Comparison of ENCODE assay signal across 18 cellular contexts in the genomic region with DNA sequence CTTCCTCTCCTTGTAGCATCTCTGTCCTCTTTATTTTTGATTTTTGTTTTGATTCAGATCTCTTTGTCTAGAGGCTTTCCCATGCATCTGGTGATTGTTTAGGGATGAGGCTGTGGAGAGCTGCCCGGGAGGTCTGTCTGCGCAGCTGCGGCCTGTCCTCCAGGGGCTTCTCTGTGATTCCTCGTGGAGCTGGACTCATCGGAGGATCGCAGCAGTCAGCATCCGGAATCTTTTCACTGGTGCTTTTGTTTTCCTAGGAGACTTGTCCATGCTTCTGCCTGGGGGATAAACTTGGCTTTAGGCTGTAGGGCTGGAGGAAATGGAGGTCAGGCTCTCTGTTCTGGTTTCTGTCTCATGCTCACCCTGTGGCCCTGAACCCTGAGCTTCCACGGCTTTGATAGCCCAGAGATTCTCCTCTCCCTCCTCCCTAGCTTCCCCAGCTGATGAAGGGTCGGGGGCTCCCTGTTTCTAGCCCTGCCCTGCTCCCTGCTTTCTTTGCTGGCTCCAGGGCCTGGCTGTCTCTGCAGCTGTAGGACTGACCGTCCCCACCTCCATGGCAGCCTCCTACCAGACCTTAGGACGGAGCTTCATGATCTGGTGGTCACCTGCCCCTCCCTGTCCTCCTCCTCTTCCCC. TPM values are rescaled to one million over a fixed set of nuclear protein-coding genes. Genes with fewer than 3 reads are reported as not detected.
DNase-seq lines count a peak whose midpoint lies in the region; ATAC-seq, FAIRE-seq and TF ChIP-seq lines count a peak whose summit lies in the region.
"Had no signal": no experiment of that assay in that cellular context is flagged by ENCODE, and none has a peak within 500 bp of the region (broad histone marks: within the 10 kb centered on the region; RNA-seq: fewer than 3 reads in every experiment).

No MANE protein-coding gene starts in this region.

- DNase-seq in NCI-H69 (lab: John Stamatoyannopoulos, UW) (peak; percentile 20), caudate nucleus (lab: John Stamatoyannopoulos, UW) (no peak), left ventricle myocardium inferior (peak; percentile 56), psoas muscle (no peak), H54 (ENCODE audit: insufficient read length, low spot score) (no peak)
- no peak for DNase-seq in T-helper 2 cell treated with Interferon-gamma antibody and Interleukin-4, amounts not matched to agents 5 μg/mL and 100 μg/mL, for 36 hours (ENCODE audit: low spot score)
- DNase-seq: activated CD4-positive, CD25-positive, alpha-beta regulatory T cell; CD8-positive, alpha-beta T cell; NCI-H187 treated with DMSO at 0.1 percent for 48 hours; NCI-H524 treated with DMSO at 0.1 percent for 48 hours; stimulated activated naive CD4-positive, alpha-beta T cell; T-helper 1 cell had no signal

- H3K4me1 ChIP-seq in left ventricle myocardium inferior, result peaks cover 55% of the 10 kb centered on the region
- H3K4me1 ChIP-seq in psoas muscle, result peaks cover 13% of the 10 kb centered on the region
- H3K4me1 ChIP-seq: Peyer's patch had no signal

- 68 to 75% (median 73%) methylated on average over 11 of the region's 11 CpGs for WGBS in psoas muscle, 3 donors

- H3K36me3 ChIP-seq in left ventricle myocardium inferior (peaks cover 19% of the 10 kb centered on the region), psoas muscle (ENCODE audit: insufficient read depth in 1 of 2, low read depth in 1 of 2) (peaks cover 3 to 41% of the 10 kb centered on the region in 2 donors)
- H3K36me3 ChIP-seq: HAP-1, Peyer's patch had no signal

- ATAC-seq in psoas muscle (peak in 1 of 4 donors; percentile 34), HG03045 (IDR thresholded peaks at IDR 0.05; ENCODE audit: unreplicated experiment) (no peak), HG03159 (IDR thresholded peaks at IDR 0.05; ENCODE audit: unreplicated experiment) (no peak)
- ATAC-seq: CD8-positive, alpha-beta T cell had no signal

- H3K4me3 Mint-ChIP-seq in T-helper 2 cell treated with Interferon-gamma antibody and Interleukin-4, amounts not matched to agents 5 μg/mL and 100 μg/mL, for 36 hours, result no peak overlapping the region
- H3K4me3 Mint-ChIP-seq: CD8-positive, alpha-beta T cell had no signal

- peak overlapping the region; percentile 14 for H3K4me3 ChIP-seq in left ventricle myocardium inferior
- H3K4me3 ChIP-seq in psoas muscle, result no peak overlapping the region
- H3K4me3 ChIP-seq: HAP-1, Peyer's patch, smooth muscle cell, vagina had no signal

- TF ChIP-seq CTCF in left ventricle myocardium inferior (IDR thresholded peaks at IDR 0.05; ENCODE audit: borderline replicate concordance) (peak; percentile 34), psoas muscle (IDR thresholded peaks at IDR 0.05) (no peak)

- no peak for TF ChIP-seq POLR2A in H54 (IDR thresholded peaks at IDR 0.05; ENCODE audit: low read depth, low read length)

- H3K9me3 Mint-ChIP-seq in T-helper 2 cell treated with Interferon-gamma antibody and Interleukin-4, amounts not matched to agents 5 μg/mL and 100 μg/mL, for 36 hours, result no peaks in the 10 kb centered on the region
- H3K9me3 Mint-ChIP-seq: CD8-positive, alpha-beta T cell had no signal

- no peaks in the 10 kb centered on the region for H3K9me3 ChIP-seq in left ventricle myocardium inferior (replicated peaks)
- H3K9me3 ChIP-seq in psoas muscle, result no peaks in the 10 kb centered on the region
- H3K9me3 ChIP-seq: HAP-1, Peyer's patch, vagina had no signal

- H3K36me3 Mint-ChIP-seq in T-helper 2 cell treated with Interferon-gamma antibody and Interleukin-4, amounts not matched to agents 5 μg/mL and 100 μg/mL, for 36 hours (ENCODE audit: low read depth), result no peaks in the 10 kb centered on the region
- H3K36me3 Mint-ChIP-seq: CD8-positive, alpha-beta T cell had no signal

- peaks cover 2% of the 10 kb centered on the region for H3K27me3 Mint-ChIP-seq in T-helper 2 cell treated with Interferon-gamma antibody and Interleukin-4, amounts not matched to agents 5 μg/mL and 100 μg/mL, for 36 hours (ENCODE audit: low read depth)

- no peaks in the 10 kb centered on the region for H3K27me3 ChIP-seq in left ventricle myocardium inferior (ENCODE audit: low read depth)
- H3K27me3 ChIP-seq in psoas muscle (ENCODE audit: insufficient read depth in 3 of 3, low read length in 2 of 3), result no peaks in the 10 kb centered on the region
- H3K27me3 ChIP-seq: Peyer's patch, vagina had no signal

- no peak for FAIRE-seq in H54 (lab: Jason Lieb, UNC)

- H3K4me1 Mint-ChIP-seq in T-helper 2 cell treated with Interferon-gamma antibody and Interleukin-4, amounts not matched to agents 5 μg/mL and 100 μg/mL, for 36 hours (ENCODE audit: low read depth), result peaks cover 8% of the 10 kb centered on the region

- intact Hi-C loops in left ventricle myocardium inferior (cut with micrococcal nuclease), result no loop called here
- intact Hi-C loops in psoas muscle (cut with DNase I), result loop anchor here in 1 of 2 donors (5.0 to 10.0 kb wide), 2 partner anchors 33 to 55 kb away; no protein-coding TSS in a partner anchor

- H3K27ac Mint-ChIP-seq in T-helper 2 cell treated with Interferon-gamma antibody and Interleukin-4, amounts not matched to agents 5 μg/mL and 100 μg/mL, for 36 hours, result no peak overlapping the region
- H3K27ac Mint-ChIP-seq: CD8-positive, alpha-beta T cell had no signal

- H3K27ac ChIP-seq in caudate nucleus (ENCODE audit: low read depth, low read length) (peak overlapping the region; percentile 18), left ventricle myocardium inferior (replicated peaks) (peak overlapping the region; percentile 78), psoas muscle (peak overlapping the region; percentile 20)
- H3K27ac ChIP-seq: Peyer's patch, vagina had no signal

RNA-seq across cellular contexts. Expression of gene ZNF532, which starts 35.5 kb away (rescaled TPM):
- total RNA-seq in left ventricle myocardium inferior, result 59.3 TPM
- total RNA-seq in psoas muscle, result 100 to 1,000 TPM in 1 of 4 donors, 10 to 100 TPM in 3; 68.8 to 105 (median 84.7) TPM
- polyA plus RNA-seq in psoas muscle, result 10 to 100 TPM; 13.6 to 41.9 (median 22.7) TPM

Comparison
In these comparisons a context has a peak if more than half of its experiments do, and no peak if none do; other contexts are left out.
1. DNase-seq: peak in NCI-H69 (single experiment) and left ventricle myocardium inferior (single experiment); none in caudate nucleus (0 of 61), psoas muscle (0 of 2), H54 (single experiment) and T-helper 2 cell treated with Interferon-gamma antibody and Interleukin-4, amounts not matched to agents 5 μg/mL and 100 μg/mL, for 36 hours (single experiment).
2. H3K27ac ChIP-seq: peak in every context shown above with its lines; median percentile 78 in left ventricle myocardium inferior; 20 in psoas muscle; 18 in caudate nucleus.